Comparison of ENCODE assay signal across 1 cellular context in the genomic region with DNA sequence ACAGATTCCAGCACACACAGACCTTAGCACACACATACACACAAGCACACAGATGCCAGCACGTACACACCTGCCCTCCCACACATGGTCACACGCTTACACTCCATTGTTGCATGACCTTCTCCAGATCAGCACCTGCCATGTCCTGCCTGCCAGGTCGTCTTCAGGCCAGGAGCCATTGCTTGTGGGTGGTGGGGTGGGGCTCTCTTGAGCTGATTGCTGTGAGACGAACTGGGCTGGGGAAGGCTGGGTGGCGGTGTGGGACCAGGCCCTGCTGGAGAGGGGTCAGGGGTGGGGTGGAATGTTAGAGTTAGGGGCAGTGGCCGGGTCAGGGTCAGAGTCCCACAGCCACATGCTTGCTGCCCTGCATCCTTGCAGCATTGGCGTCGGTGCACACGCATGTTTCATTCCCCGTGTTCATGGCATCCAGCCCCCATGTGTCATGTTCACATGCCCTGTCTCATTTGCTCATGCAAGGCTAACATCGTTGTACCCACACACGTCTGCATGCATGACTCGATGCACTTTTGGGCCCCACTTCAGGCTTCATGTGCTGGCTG.
TF ChIP-seq lines count a peak whose summit lies in the region.

No MANE protein-coding gene starts in this region.

TF ChIP-seq in GM12878, 131 proteins besides CTCF, POLR2A, EP300 and RAD21:
- no peak for TF ChIP-seq TAF1 (IDR thresholded peaks at IDR 0.05; ENCODE audit: borderline replicate concordance, low read depth, low read length)
- 0 out of 2 replicates have a peak, but pooled peaks have one; percentile 12 for TF ChIP-seq MTA2 (IDR thresholded peaks at IDR 0.05; ENCODE audit: low read depth)
TF ChIP-seq in GM12878: peak in this region for 1.
